Comparison of ENCODE assay signal across 8 cellular contexts in genomic region chr9:88388203-88388885, GRCh38. TPM values are rescaled to one million over a fixed set of nuclear protein-coding genes. Genes with fewer than 3 reads are reported as not detected.
A peak's percentile ranks its signal among the peaks of the same experiment; 100 is the strongest.
DNase-seq lines count a peak whose midpoint lies in the region; ATAC-seq and TF ChIP-seq lines count a peak whose summit lies in the region.

Gene SPIN1 (plus strand): TSS chr9:88388444. CDS start chr9:88426540, 38,096 bp downstream.

- peak; percentile 78 for ATAC-seq in HG02588 (IDR thresholded peaks at IDR 0.05; ENCODE audit: unreplicated experiment)

- H4K20me1 ChIP-seq in hepatocyte (ENCODE audit: insufficient read depth, poor library complexity, severe bottlenecking), result peaks cover 33% of the 10 kb centered on the region

- peak; percentile 81 for TF ChIP-seq CTCF in GM13977 (IDR thresholded peaks at IDR 0.05; ENCODE audit: extremely low read depth, insufficient read depth, missing control alignments)
- peak in 1 of 3 experiments; percentile 78 for TF ChIP-seq CTCF in ascending aorta (IDR thresholded peaks at IDR 0.05)
- peak; percentile 25 for TF ChIP-seq CTCF in hepatocyte (IDR thresholded peaks at IDR 0.05; ENCODE audit: poor library complexity)
- TF ChIP-seq CTCF in retinal pigment epithelial cell (conservative IDR thresholded peaks at IDR 0.05; ENCODE audit: low read depth, low read length), result peak; percentile 25

- peak within 1 kb of the TSS; percentile 88 for H3K4me2 ChIP-seq in hepatocyte

- intact Hi-C loops in ascending aorta (cut with DNase I), result loop anchor here (1.0 to 10.0 kb wide), 8 partner anchors 146 to 924 kb away; partner anchors contain the start of genes CDK20, CKS2 and CTSL

- H3K4me1 ChIP-seq in ascending aorta, result peaks cover 0 to 11% of the 10 kb centered on the region in 2 donors
- H3K4me1 ChIP-seq in hepatocyte (ENCODE audit: insufficient read depth), result peaks cover 13% of the 10 kb centered on the region

- H3K4me3 ChIP-seq in ascending aorta, result peak within 1 kb of the TSS; percentile 99 to 100
- H3K4me3 ChIP-seq in hepatocyte, result peak within 1 kb of the TSS; percentile 95
- peak within 1 kb of the TSS; percentile 87 for H3K4me3 ChIP-seq in retinal pigment epithelial cell (ENCODE audit: low read length)

- no peaks in the 10 kb centered on the region for H3K9me2 ChIP-seq in hepatocyte (replicated peaks; ENCODE audit: insufficient read depth)

- peak within 1 kb of the TSS; percentile 82 for H2AFZ ChIP-seq in hepatocyte

- in situ Hi-C loops in GM13977 (cut with MboI; ENCODE audit: low pct_unique_long_range_greater_than_20kb, low sequenced_read_pairs, unreplicated experiment), result no loop called here

- peak within 1 kb of the TSS; percentile 88 to 95 for H3K27ac ChIP-seq in ascending aorta
- H3K27ac ChIP-seq in hepatocyte, result peak within 1 kb of the TSS; percentile 99

- peaks cover 57% of the 10 kb centered on the region for H3K79me2 ChIP-seq in hepatocyte

- no peaks in the 10 kb centered on the region for H3K27me3 ChIP-seq in ascending aorta
- no peaks in the 10 kb centered on the region for H3K27me3 ChIP-seq in hepatocyte

- H3K9me3 ChIP-seq in ascending aorta, result no peaks in the 10 kb centered on the region
- no peaks in the 10 kb centered on the region for H3K9me3 ChIP-seq in hepatocyte (ENCODE audit: low read depth)

- peak; percentile 98 for DNase-seq in GM13977 (ENCODE audit: low spot score)
- DNase-seq in NCI-H1048 (lab: John Stamatoyannopoulos, UW), result peak; percentile 49
- peak; percentile 67 for DNase-seq in T-helper 22 cell (ENCODE audit: low read depth)
- peak in 1 of 2 donors; percentile 83 for DNase-seq in ascending aorta (ENCODE audit: low spot score in 2 of 2)
- DNase-seq in hepatocyte (ENCODE audit: low spot score), result peak; percentile 95
- DNase-seq in retinal pigment epithelial cell (ENCODE audit: low read depth), result no peak
- DNase-seq in OCI-M2 (lab: John Stamatoyannopoulos, UW; ENCODE audit: unreplicated experiment), result no peak

- WGBS in hepatocyte (ENCODE audit: low lambda C conversion rate, missing lambda C conversion rate), result under 1% methylated on average over 43 of the region's 106 CpGs

- H3K36me3 ChIP-seq in ascending aorta (no peaks in the 10 kb centered on the region), hepatocyte (replicated peaks; ENCODE audit: insufficient read depth, low read depth) (no peaks in the 10 kb centered on the region)

RNA-seq across cellular contexts. Expression of gene SPIN1, which starts in this region (rescaled TPM):
- total RNA-seq in ascending aorta (11.6 TPM), hepatocyte (119 and 145 TPM in 2 replicates)
- polyA plus RNA-seq in hepatocyte, result 46.7 and 59.8 TPM in 2 replicates

Comparison
In these comparisons a context has a peak if more than half of its experiments do, and no peak if none do; other contexts are left out.
1. DNase-seq: peak in GM13977 (single experiment), NCI-H1048 (single experiment), T-helper 22 cell (single experiment) and hepatocyte (single experiment); none in retinal pigment epithelial cell (single experiment) and OCI-M2 (single experiment).
2. Peak in every context shown above with its lines, with median percentiles within 50 percentile points of each other: H3K4me3 ChIP-seq.